Comparison of ENCODE assay signal across 20 cellular contexts in genomic region chr5:4188704-4189103, GRCh38.
DNase-seq lines count a peak whose midpoint lies in the region; ATAC-seq and TF ChIP-seq lines count a peak whose summit lies in the region.
"Had no signal": no experiment of that assay in that cellular context is flagged by ENCODE, and none has a peak within 500 bp of the region (broad histone marks: within the 10 kb centered on the region; RNA-seq: fewer than 3 reads in every experiment).

No MANE protein-coding gene starts in this region.

- H2BK120ac ChIP-seq in H9 (ENCODE audit: low read depth, low read length, poor library complexity, severe bottlenecking), result no peak overlapping the region

- no peak overlapping the region for H3K4me2 ChIP-seq in H9 (ENCODE audit: insufficient read depth, insufficient read length, low read length)
- H3K4me2 ChIP-seq: KMS-11 had no signal

- no peaks in the 10 kb centered on the region for H3K79me1 ChIP-seq in H9 (ENCODE audit: insufficient read depth, low read depth, low read length, poor library complexity, severe bottlenecking)

- H3K27ac ChIP-seq in H9 (ENCODE audit: insufficient read length, low read depth, low read length), result no peak overlapping the region
- no peak overlapping the region for H3K27ac ChIP-seq in foreskin keratinocyte
- H3K27ac ChIP-seq: C4-2B, GM23248, HL-60, KMS-11, SJCRH30 had no signal

- no peaks in the 10 kb centered on the region for H3K27me3 Mint-ChIP-seq in H9 (ENCODE audit: low read depth)

- no peak overlapping the region for H4K91ac ChIP-seq in H9 (ENCODE audit: insufficient read length, low read depth, low read length)

- H2BK5ac ChIP-seq in H9 (ENCODE audit: insufficient read length, low read length), result no peak overlapping the region

- H3K27me3 ChIP-seq in H9 (ENCODE audit: insufficient read depth, low read length) (no peaks in the 10 kb centered on the region), foreskin keratinocyte (no peaks in the 10 kb centered on the region)
- H3K27me3 ChIP-seq: SJCRH30 had no signal

- no peak overlapping the region for H3K27ac Mint-ChIP-seq in H9
- no peak overlapping the region for H3K27ac Mint-ChIP-seq in stimulated activated effector memory CD8-positive, alpha-beta T cell treated with anti-CD3 and anti-CD28 coated beads, Interleukin-12 subunit alpha, Interleukin-12 subunit beta, amount 100 ng/mL, for 72 hours

- no peak overlapping the region for H3K23ac ChIP-seq in H9 (ENCODE audit: insufficient read length, low read depth, low read length)

- peaks cover 2 to 18% (median 3%) of the 10 kb centered on the region in 3 experiments; a peak in 6 of 7 replicates for H3K36me3 Mint-ChIP-seq in H9 (ENCODE audit: insufficient read depth in 1 of 3, low read depth in 3 of 3)
- no peaks in the 10 kb centered on the region for H3K36me3 Mint-ChIP-seq in stimulated activated effector memory CD8-positive, alpha-beta T cell treated with anti-CD3 and anti-CD28 coated beads, Interleukin-12 subunit alpha, Interleukin-12 subunit beta, amount 100 ng/mL, for 72 hours

- H3K4me1 ChIP-seq in H9 (ENCODE audit: insufficient read depth, low read length) (no peaks in the 10 kb centered on the region), foreskin keratinocyte (no peaks in the 10 kb centered on the region)
- H3K4me1 ChIP-seq: SJCRH30 had no signal

- no peak overlapping the region for H2AFZ ChIP-seq in H9 (ENCODE audit: low read length)
- H2AFZ ChIP-seq: GM23248 had no signal

- H3K4ac ChIP-seq in H9 (ENCODE audit: low read depth, low read length), result no peak overlapping the region

- no peak overlapping the region for H4K5ac ChIP-seq in H9 (ENCODE audit: insufficient read length, low read depth, low read length)

- H3K56ac ChIP-seq in H9 (ENCODE audit: insufficient read length, low read depth, low read length), result no peak overlapping the region

- no peaks in the 10 kb centered on the region for H3K79me2 ChIP-seq in H9 (ENCODE audit: insufficient read depth, low read length)

- H4K8ac ChIP-seq in H9 (replicated peaks; ENCODE audit: insufficient read length, low read depth, low read length), result no peak overlapping the region

- no peaks in the 10 kb centered on the region for H3K9me3 ChIP-seq in H9 (ENCODE audit: control insufficient read depth, low read depth, low read length)
- H3K9me3 ChIP-seq: SJCRH30 had no signal

- H4K20me1 ChIP-seq in H9 (ENCODE audit: control insufficient read depth, insufficient read depth, insufficient read length), result no peaks in the 10 kb centered on the region

- no peak overlapping the region for H2BK12ac ChIP-seq in H9 (ENCODE audit: insufficient read length, low read depth, low read length)

- no CpG with 5 or more reads among the region's 4 CpGs for WGBS in H9 (ENCODE audit: extremely low coverage, insufficient read length, low lambda C conversion rate)

- peaks cover 2 to 7% of the 10 kb centered on the region in 2 experiments; a peak in 3 of 4 replicates for H3K4me1 Mint-ChIP-seq in H9
- H3K4me1 Mint-ChIP-seq in stimulated activated effector memory CD8-positive, alpha-beta T cell treated with anti-CD3 and anti-CD28 coated beads, Interleukin-12 subunit alpha, Interleukin-12 subunit beta, amount 100 ng/mL, for 72 hours, result no peaks in the 10 kb centered on the region

- H3K9me3 Mint-ChIP-seq in H9, result peaks cover 17 to 19% of the 10 kb centered on the region in 2 experiments
- peaks cover 25% of the 10 kb centered on the region for H3K9me3 Mint-ChIP-seq in stimulated activated effector memory CD8-positive, alpha-beta T cell treated with anti-CD3 and anti-CD28 coated beads, Interleukin-12 subunit alpha, Interleukin-12 subunit beta, amount 100 ng/mL, for 72 hours

- H3T11ph ChIP-seq in H9 (ENCODE audit: low read length), result no peak overlapping the region

- 0 out of 3 replicates have a peak, but pooled peaks have one; percentile 13 for TF ChIP-seq CTCF in H9 (conservative IDR thresholded peaks at IDR 0.05)
- TF ChIP-seq CTCF in foreskin keratinocyte (conservative IDR thresholded peaks at IDR 0.05), result no peak

- no peak overlapping the region for H3K4me3 Mint-ChIP-seq in H9
- H3K4me3 Mint-ChIP-seq in stimulated activated effector memory CD8-positive, alpha-beta T cell treated with anti-CD3 and anti-CD28 coated beads, Interleukin-12 subunit alpha, Interleukin-12 subunit beta, amount 100 ng/mL, for 72 hours, result no peak overlapping the region

- no peak overlapping the region for H2BK15ac ChIP-seq in H9 (ENCODE audit: low read depth, low read length)

- H3K23me2 ChIP-seq in H9 (ENCODE audit: insufficient read length, low read depth, low read length, poor library complexity, severe bottlenecking), result no peaks in the 10 kb centered on the region

- H3K9ac ChIP-seq in H9 (ENCODE audit: extremely low read depth, insufficient read length, low read length), result no peak overlapping the region
- H3K9ac ChIP-seq: GM23248, KMS-11 had no signal

- ATAC-seq in foreskin keratinocyte, result peak; percentile 29
- peak; percentile 18 for ATAC-seq in stimulated activated effector memory CD8-positive, alpha-beta T cell treated with anti-CD3 and anti-CD28 coated beads, Interleukin-12 subunit alpha, Interleukin-12 subunit beta, amount 100 ng/mL, for 72 hours
- ATAC-seq in GM21526 (IDR thresholded peaks at IDR 0.05; ENCODE audit: low FRiP score, unreplicated experiment), result no peak
- ATAC-seq in HG02798 (IDR thresholded peaks at IDR 0.05; ENCODE audit: poor library complexity, unreplicated experiment), result no peak
- ATAC-seq: GM12878 had no signal

- H2AK5ac ChIP-seq in H9 (ENCODE audit: insufficient read length, low read length), result no peak overlapping the region

- DNase-seq in NOMO-1 treated with DMSO at 0.1 percent for 48 hours (lab: John Stamatoyannopoulos, UW; ENCODE audit: unreplicated experiment), result peak; percentile 18
- DNase-seq in NOMO-1 treated with dmso at 0.1 percent for 144 hours (lab: John Stamatoyannopoulos, UW; ENCODE audit: unreplicated experiment), result no peak
- peak; percentile 47 for DNase-seq in H9
- no peak for DNase-seq in foreskin keratinocyte
- DNase-seq in stimulated activated effector memory CD8-positive, alpha-beta T cell treated with anti-CD3 and anti-CD28 coated beads, Interleukin-12 subunit alpha, Interleukin-12 subunit beta, amount 100 ng/mL, for 72 hours (ENCODE audit: low spot score in 2 of 2), result no peak
- no peak for DNase-seq in stimulated activated CD4-positive, alpha-beta T cell treated with anti-CD3 and anti-CD28 coated beads, Interleukin-2, amount 100 ng/mL, for 48 hours
- DNase-seq: 8988T, COR-L47, NCI-H1105 treated with DMSO at 0.1 percent for 48 hours, NCI-H1930, NCI-H2171 treated with DMSO at 0.1 percent for 48 hours, NCI-H510A treated with DMSO at 0.1 percent for 48 hours had no signal

- no peak overlapping the region for H3K18ac ChIP-seq in H9 (ENCODE audit: insufficient read length, low read depth, low read length)

- H3K14ac ChIP-seq in H9 (ENCODE audit: insufficient read depth, low read length), result no peak overlapping the region

- H2BK20ac ChIP-seq in H9 (ENCODE audit: low read depth, low read length, poor library complexity, severe bottlenecking), result no peak overlapping the region

Comparison
In these comparisons a context has a peak if more than half of its experiments do, and no peak if none do; other contexts are left out.
1. DNase-seq: peak in NOMO-1 treated with DMSO at 0.1 percent for 48 hours (single experiment) and H9 (single experiment); none in NOMO-1 treated with dmso at 0.1 percent for 144 hours (single experiment), foreskin keratinocyte (0 of 2), stimulated activated effector memory CD8-positive, alpha-beta T cell treated with anti-CD3 and anti-CD28 coated beads, Interleukin-12 subunit alpha, Interleukin-12 subunit beta, amount 100 ng/mL, for 72 hours (0 of 2) and stimulated activated CD4-positive, alpha-beta T cell treated with anti-CD3 and anti-CD28 coated beads, Interleukin-2, amount 100 ng/mL, for 48 hours (0 of 2).
2. ATAC-seq: peak in foreskin keratinocyte (single experiment) and stimulated activated effector memory CD8-positive, alpha-beta T cell treated with anti-CD3 and anti-CD28 coated beads, Interleukin-12 subunit alpha, Interleukin-12 subunit beta, amount 100 ng/mL, for 72 hours (single experiment); none in GM21526 (single experiment) and HG02798 (single experiment).